In the genomic region with DNA sequence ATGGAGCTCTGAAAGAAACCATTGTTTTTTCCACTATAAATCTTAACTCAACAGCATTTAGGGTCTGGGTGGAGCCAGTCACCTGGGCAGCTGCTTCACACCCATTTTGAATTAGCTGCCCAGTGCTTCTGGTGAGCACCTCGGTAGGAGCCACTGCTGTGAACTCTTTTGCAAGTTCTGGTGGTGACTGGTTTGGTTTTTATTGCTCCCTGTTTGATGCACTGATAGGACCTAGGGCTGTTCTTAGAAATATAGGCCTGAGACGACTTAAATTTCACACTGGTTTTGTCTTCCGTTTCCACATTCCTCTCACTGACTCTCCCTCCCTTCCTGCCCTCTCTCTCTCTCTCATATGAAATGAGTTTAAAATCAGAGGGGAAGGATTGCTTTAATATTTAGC, we compare ENCODE assay signal across 1 cellular context.
TF ChIP-seq lines count a peak whose summit lies in the region.

No MANE protein-coding gene starts in this region.

TF ChIP-seq in WTC11, 78 proteins besides CTCF, POLR2A, EP300 and RAD21 (continued from another document):
- TF ChIP-seq, protein P1, sequence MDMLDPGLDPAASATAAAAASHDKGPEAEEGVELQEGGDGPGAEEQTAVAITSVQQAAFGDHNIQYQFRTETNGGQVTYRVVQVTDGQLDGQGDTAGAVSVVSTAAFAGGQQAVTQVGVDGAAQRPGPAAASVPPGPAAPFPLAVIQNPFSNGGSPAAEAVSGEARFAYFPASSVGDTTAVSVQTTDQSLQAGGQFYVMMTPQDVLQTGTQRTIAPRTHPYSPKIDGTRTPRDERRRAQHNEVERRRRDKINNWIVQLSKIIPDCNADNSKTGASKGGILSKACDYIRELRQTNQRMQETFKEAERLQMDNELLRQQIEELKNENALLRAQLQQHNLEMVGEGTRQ (CRISPR knock-in tag; IDR thresholded peaks at IDR 0.05), result no peak
- TF ChIP-seq, protein P2, sequence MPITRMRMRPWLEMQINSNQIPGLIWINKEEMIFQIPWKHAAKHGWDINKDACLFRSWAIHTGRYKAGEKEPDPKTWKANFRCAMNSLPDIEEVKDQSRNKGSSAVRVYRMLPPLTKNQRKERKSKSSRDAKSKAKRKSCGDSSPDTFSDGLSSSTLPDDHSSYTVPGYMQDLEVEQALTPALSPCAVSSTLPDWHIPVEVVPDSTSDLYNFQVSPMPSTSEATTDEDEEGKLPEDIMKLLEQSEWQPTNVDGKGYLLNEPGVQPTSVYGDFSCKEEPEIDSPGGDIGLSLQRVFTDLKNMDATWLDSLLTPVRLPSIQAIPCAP (CRISPR knock-in tag; IDR thresholded peaks at IDR 0.05), result no peak
- TF ChIP-seq, protein P3, sequence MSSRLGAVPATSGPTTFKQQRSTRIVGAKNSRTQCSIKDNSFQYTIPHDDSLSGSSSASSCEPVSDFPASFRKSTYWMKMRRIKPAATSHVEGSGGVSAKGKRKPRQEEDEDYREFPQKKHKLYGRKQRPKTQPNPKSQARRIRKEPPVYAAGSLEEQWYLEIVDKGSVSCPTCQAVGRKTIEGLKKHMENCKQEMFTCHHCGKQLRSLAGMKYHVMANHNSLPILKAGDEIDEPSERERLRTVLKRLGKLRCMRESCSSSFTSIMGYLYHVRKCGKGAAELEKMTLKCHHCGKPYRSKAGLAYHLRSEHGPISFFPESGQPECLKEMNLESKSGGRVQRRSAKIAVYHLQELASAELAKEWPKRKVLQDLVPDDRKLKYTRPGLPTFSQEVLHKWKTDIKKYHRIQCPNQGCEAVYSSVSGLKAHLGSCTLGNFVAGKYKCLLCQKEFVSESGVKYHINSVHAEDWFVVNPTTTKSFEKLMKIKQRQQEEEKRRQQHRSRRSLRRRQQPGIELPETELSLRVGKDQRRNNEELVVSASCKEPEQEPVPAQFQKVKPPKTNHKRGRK (CRISPR knock-in tag; IDR thresholded peaks at IDR 0.05; ENCODE audit: borderline replicate concordance), result no peak
- TF ChIP-seq JUN (CRISPR knock-in tag; IDR thresholded peaks at IDR 0.05), result no peak
- TF ChIP-seq, protein P4, sequence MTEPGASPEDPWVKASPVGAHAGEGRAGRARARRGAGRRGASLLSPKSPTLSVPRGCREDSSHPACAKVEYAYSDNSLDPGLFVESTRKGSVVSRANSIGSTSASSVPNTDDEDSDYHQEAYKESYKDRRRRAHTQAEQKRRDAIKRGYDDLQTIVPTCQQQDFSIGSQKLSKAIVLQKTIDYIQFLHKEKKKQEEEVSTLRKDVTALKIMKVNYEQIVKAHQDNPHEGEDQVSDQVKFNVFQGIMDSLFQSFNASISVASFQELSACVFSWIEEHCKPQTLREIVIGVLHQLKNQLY (CRISPR knock-in tag; IDR thresholded peaks at IDR 0.05), result no peak
- TF ChIP-seq, protein P5, sequence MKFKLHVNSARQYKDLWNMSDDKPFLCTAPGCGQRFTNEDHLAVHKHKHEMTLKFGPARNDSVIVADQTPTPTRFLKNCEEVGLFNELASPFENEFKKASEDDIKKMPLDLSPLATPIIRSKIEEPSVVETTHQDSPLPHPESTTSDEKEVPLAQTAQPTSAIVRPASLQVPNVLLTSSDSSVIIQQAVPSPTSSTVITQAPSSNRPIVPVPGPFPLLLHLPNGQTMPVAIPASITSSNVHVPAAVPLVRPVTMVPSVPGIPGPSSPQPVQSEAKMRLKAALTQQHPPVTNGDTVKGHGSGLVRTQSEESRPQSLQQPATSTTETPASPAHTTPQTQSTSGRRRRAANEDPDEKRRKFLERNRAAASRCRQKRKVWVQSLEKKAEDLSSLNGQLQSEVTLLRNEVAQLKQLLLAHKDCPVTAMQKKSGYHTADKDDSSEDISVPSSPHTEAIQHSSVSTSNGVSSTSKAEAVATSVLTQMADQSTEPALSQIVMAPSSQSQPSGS (CRISPR knock-in tag; IDR thresholded peaks at IDR 0.05; ENCODE audit: borderline replicate concordance, low read depth), result no peak
- TF ChIP-seq, protein P6, sequence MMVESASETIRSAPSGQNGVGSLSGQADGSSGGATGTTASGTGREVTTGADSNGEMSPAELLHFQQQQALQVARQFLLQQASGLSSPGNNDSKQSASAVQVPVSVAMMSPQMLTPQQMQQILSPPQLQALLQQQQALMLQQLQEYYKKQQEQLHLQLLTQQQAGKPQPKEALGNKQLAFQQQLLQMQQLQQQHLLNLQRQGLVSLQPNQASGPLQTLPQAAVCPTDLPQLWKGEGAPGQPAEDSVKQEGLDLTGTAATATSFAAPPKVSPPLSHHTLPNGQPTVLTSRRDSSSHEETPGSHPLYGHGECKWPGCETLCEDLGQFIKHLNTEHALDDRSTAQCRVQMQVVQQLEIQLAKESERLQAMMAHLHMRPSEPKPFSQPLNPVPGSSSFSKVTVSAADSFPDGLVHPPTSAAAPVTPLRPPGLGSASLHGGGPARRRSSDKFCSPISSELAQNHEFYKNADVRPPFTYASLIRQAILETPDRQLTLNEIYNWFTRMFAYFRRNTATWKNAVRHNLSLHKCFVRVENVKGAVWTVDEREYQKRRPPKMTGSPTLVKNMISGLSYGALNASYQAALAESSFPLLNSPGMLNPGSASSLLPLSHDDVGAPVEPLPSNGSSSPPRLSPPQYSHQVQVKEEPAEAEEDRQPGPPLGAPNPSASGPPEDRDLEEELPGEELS (CRISPR knock-in tag; IDR thresholded peaks at IDR 0.05), result no peak
- no peak for TF ChIP-seq NFE2L1 (CRISPR knock-in tag; IDR thresholded peaks at IDR 0.05)
- TF ChIP-seq RORB (CRISPR knock-in tag; IDR thresholded peaks at IDR 0.05), result no peak
- no peak for TF ChIP-seq RELA (CRISPR knock-in tag; IDR thresholded peaks at IDR 0.05; ENCODE audit: borderline replicate concordance)
- TF ChIP-seq, protein P7, sequence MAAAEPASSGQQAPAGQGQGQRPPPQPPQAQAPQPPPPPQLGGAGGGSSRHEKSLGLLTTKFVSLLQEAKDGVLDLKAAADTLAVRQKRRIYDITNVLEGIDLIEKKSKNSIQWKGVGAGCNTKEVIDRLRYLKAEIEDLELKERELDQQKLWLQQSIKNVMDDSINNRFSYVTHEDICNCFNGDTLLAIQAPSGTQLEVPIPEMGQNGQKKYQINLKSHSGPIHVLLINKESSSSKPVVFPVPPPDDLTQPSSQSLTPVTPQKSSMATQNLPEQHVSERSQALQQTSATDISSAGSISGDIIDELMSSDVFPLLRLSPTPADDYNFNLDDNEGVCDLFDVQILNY (CRISPR knock-in tag; IDR thresholded peaks at IDR 0.05), result no peak
